ENCODE assay signal across 8 cellular contexts in the genomic region with DNA sequence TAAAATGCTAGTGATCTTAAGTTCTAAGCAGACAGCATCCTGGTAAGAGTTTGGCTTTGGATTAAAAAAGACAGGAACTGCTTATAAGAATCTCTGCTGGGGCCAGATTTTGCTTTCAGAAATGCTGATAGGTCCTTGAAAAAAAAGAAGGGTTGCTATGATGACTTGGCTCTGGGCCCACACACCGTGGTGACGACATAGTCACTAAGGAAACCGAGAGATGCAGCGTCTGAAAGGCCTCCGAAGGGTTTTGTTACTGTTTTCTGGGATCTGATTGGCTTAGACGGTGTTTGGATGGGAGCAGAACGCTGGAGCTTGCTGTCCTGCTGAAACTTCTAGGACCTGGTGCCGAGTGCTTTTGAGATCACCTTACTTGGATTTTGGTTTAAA. TPM values are rescaled to one million over a fixed set of nuclear protein-coding genes. Genes with fewer than 3 reads are reported as not detected.
DNase-seq lines count a peak whose midpoint lies in the region; ATAC-seq and TF ChIP-seq lines count a peak whose summit lies in the region.

No MANE protein-coding gene starts in this region.

- H2AFZ ChIP-seq in SU-DHL-6 (ENCODE audit: low read depth, low read length, severe bottlenecking), result peak overlapping the region; percentile 34

- H3K4me3 ChIP-seq in SU-DHL-6 (ENCODE audit: insufficient read depth, low read length, poor library complexity, severe bottlenecking) (no peak overlapping the region), right cardiac atrium (ENCODE audit: low read length) (no peak overlapping the region), gastrocnemius medialis (peak overlapping the region in 1 of 4 donors; percentile 0)

- peak; percentile 79 for DNase-seq in amniotic stem cell (lab: John Stamatoyannopoulos, UW)
- peak; percentile 88 to 94 (median 88) for DNase-seq in right cardiac atrium
- peak in 1 of 2 donors; percentile 69 for DNase-seq in gastrocnemius medialis
- DNase-seq in NCI-H1694 treated with DMSO at 0.1 percent for 48 hours (lab: John Stamatoyannopoulos, UW), result no peak

- no peak for TF ChIP-seq POLR2A in gastrocnemius medialis (IDR thresholded peaks at IDR 0.05)

- no peaks in the 10 kb centered on the region for H3K27me3 Mint-ChIP-seq in IgD-negative memory B cell

- peak overlapping the region; percentile 40 for H3K4me2 ChIP-seq in SU-DHL-6 (ENCODE audit: low read depth, low read length, poor library complexity, severe bottlenecking)

- peaks cover 18 to 42% (median 24%) of the 10 kb centered on the region in 3 donors for H3K4me1 Mint-ChIP-seq in IgD-negative memory B cell

- intact Hi-C loops in right cardiac atrium (cut with DNase I) (no loop called here), gastrocnemius medialis (cut with DNase I; ENCODE audit: low total_unique reads) (no loop called here)

- in situ Hi-C loops in gastrocnemius medialis (cut with MboI; ENCODE audit: low sequenced_read_pairs in 4 of 4), result no loop called here

- 5% methylated on average over 8 of the region's 8 CpGs for WGBS in right cardiac atrium

- no peaks in the 10 kb centered on the region for H3K9me3 Mint-ChIP-seq in IgD-negative memory B cell

- H3K4me1 ChIP-seq in right cardiac atrium (ENCODE audit: control insufficient read depth, insufficient read depth, low read length) (peaks cover 15% of the 10 kb centered on the region), gastrocnemius medialis (peaks cover 39 to 63% of the 10 kb centered on the region in 2 donors)

- H3K4me3 Mint-ChIP-seq in IgD-negative memory B cell, result peak overlapping the region; percentile 68 to 93 (median 82)

- no peaks in the 10 kb centered on the region for H3K9me2 ChIP-seq in SU-DHL-6 (replicated peaks; ENCODE audit: insufficient read depth, low read length)

- H3K9me3 ChIP-seq in SU-DHL-6 (ENCODE audit: insufficient read depth, low read length), result no peaks in the 10 kb centered on the region
- no peaks in the 10 kb centered on the region for H3K9me3 ChIP-seq in right cardiac atrium (ENCODE audit: control insufficient read depth, low read length)
- no peaks in the 10 kb centered on the region for H3K9me3 ChIP-seq in gastrocnemius medialis

- H4K20me1 ChIP-seq in SU-DHL-6 (ENCODE audit: low read depth, low read length), result no peaks in the 10 kb centered on the region

- peak overlapping the region; percentile 8; the same call in 1 of the 2 replicates for H3K9ac ChIP-seq in SU-DHL-6 (ENCODE audit: low read length)

- H3K27ac Mint-ChIP-seq in IgD-negative memory B cell, result peak overlapping the region; percentile 93 to 98 (median 97)

- peaks cover 18% of the 10 kb centered on the region for H3K79me2 ChIP-seq in SU-DHL-6 (ENCODE audit: insufficient read depth, low read length)

- peaks cover 6% of the 10 kb centered on the region; the same call in 1 of the 2 replicates for H3F3A ChIP-seq in SU-DHL-6 (ENCODE audit: insufficient read depth)

- ATAC-seq in GM18520 (IDR thresholded peaks at IDR 0.05; ENCODE audit: unreplicated experiment), result peak; percentile 43
- peak; percentile 58 to 66 for ATAC-seq in right cardiac atrium
- peak; percentile 13 to 16 for ATAC-seq in gastrocnemius medialis
- no peak for ATAC-seq in GM19328 (IDR thresholded peaks at IDR 0.05; ENCODE audit: unreplicated experiment)

- no peaks in the 10 kb centered on the region for H3K27me3 ChIP-seq in SU-DHL-6 (ENCODE audit: low read length)
- no peaks in the 10 kb centered on the region for H3K27me3 ChIP-seq in right cardiac atrium (ENCODE audit: control insufficient read depth, insufficient read depth)
- H3K27me3 ChIP-seq in gastrocnemius medialis, result no peaks in the 10 kb centered on the region

- H3K36me3 Mint-ChIP-seq in IgD-negative memory B cell, result peaks cover 3% of the 10 kb centered on the region

- H3K27ac ChIP-seq in SU-DHL-6 (ENCODE audit: low read depth, low read length) (peak overlapping the region; percentile 46), right cardiac atrium (ENCODE audit: low read length) (peak overlapping the region; percentile 68), gastrocnemius medialis (peak overlapping the region; percentile 84 to 91 (median 88))

- H3K36me3 ChIP-seq in SU-DHL-6 (ENCODE audit: low read length) (no peaks in the 10 kb centered on the region), gastrocnemius medialis (no peaks in the 10 kb centered on the region)

- TF ChIP-seq CTCF in SU-DHL-6 (IDR thresholded peaks at IDR 0.05; ENCODE audit: insufficient read depth, low read length, poor library complexity, severe bottlenecking), result no peak
- no peak for TF ChIP-seq CTCF in gastrocnemius medialis (IDR thresholded peaks at IDR 0.05 in 4 of 5, conservative IDR thresholded peaks at IDR 0.05 in 1 of 5)

RNA-seq across cellular contexts. Expression of a gene that starts 8.4 kb away (rescaled TPM):
- polyA plus RNA-seq in IgD-negative memory B cell, result 24.0 TPM
- total RNA-seq in right cardiac atrium, result 10 to 100 TPM; 26.5 to 31.8 (median 28.4) TPM
- 21.1 TPM for polyA plus RNA-seq in right cardiac atrium
- 10 to 100 TPM in 3 of 4 donors, 1 to 10 TPM in 1; 4.1 to 30.0 (median 24.2) TPM for total RNA-seq in gastrocnemius medialis

RNA-seq across cellular contexts. Expression of a gene that starts 33.4 kb away (rescaled TPM):
- 1.5 TPM for polyA plus RNA-seq in IgD-negative memory B cell
- total RNA-seq in right cardiac atrium, result not detected
- polyA plus RNA-seq in right cardiac atrium, result not detected
- total RNA-seq in gastrocnemius medialis, result 1 to 10 TPM in 2 of 4 donors, under 1 TPM in 2; 0.70 to 6.4 (median 2.1) TPM
